In genomic region chr7:44885394-44886317, GRCh38 we compare ENCODE assay signal across 1 cellular context.
TF ChIP-seq lines count a peak whose summit lies in the region.

Gene PURB (minus strand): TSS chr7:44885530. CDS start chr7:44885348, 182 bp downstream.

TF ChIP-seq in HepG2, 621 proteins besides CTCF, POLR2A, EP300 and RAD21 (continued from another document and continues in another):
- TF ChIP-seq GLMP (CRISPR knock-in tag; IDR thresholded peaks at IDR 0.05; ENCODE audit: borderline replicate concordance) (no peak), ZNF12 (CRISPR knock-in tag; IDR thresholded peaks at IDR 0.05) (peak; percentile 32; the same call in 1 of the 2 replicates), ATF7-NPFF (CRISPR knock-in tag; IDR thresholded peaks at IDR 0.05; ENCODE audit: low read depth) (peak; percentile 68; the same call in 1 of the 2 replicates), KMT2B (CRISPR knock-in tag; IDR thresholded peaks at IDR 0.05) (peak; percentile 85), SIN3A (IDR thresholded peaks at IDR 0.05; ENCODE audit: borderline replicate concordance, low read depth, low read length) (no peak; the same call in 1 of the 2 replicates), KDM1A (CRISPR knock-in tag; IDR thresholded peaks at IDR 0.05) (no peak), FLYWCH1 (CRISPR knock-in tag; IDR thresholded peaks at IDR 0.05) (no peak), NFKB2 (CRISPR knock-in tag; IDR thresholded peaks at IDR 0.05; ENCODE audit: borderline replicate concordance) (peak; percentile 64; the same call in 1 of the 2 replicates), RXRB (CRISPR knock-in tag; IDR thresholded peaks at IDR 0.05; ENCODE audit: borderline replicate concordance) (peak; percentile 37; the same call in 1 of the 2 replicates), RFX3 (CRISPR knock-in tag; IDR thresholded peaks at IDR 0.05) (no peak), RXRA (CRISPR knock-in tag; IDR thresholded peaks at IDR 0.05) (0 out of 2 replicates have a peak, but pooled peaks have one; percentile 46), BRF2 (CRISPR knock-in tag; IDR thresholded peaks at IDR 0.05) (peak; percentile 66; the same call in 1 of the 2 replicates), ZNF224 (CRISPR knock-in tag; IDR thresholded peaks at IDR 0.05) (no peak), SOX5 (CRISPR knock-in tag; IDR thresholded peaks at IDR 0.05; ENCODE audit: borderline replicate concordance) (peak; percentile 31; the same call in 1 of the 2 replicates), ZNF781 (CRISPR knock-in tag; IDR thresholded peaks at IDR 0.05; ENCODE audit: borderline replicate concordance, not compliant biosample characterization) (peak; percentile 71), ZNF326 (CRISPR knock-in tag; IDR thresholded peaks at IDR 0.05; ENCODE audit: borderline replicate concordance) (no peak), ZXDC (CRISPR knock-in tag; IDR thresholded peaks at IDR 0.05) (0 out of 2 replicates have a peak, but pooled peaks have one; percentile 19), FUBP1 (CRISPR knock-in tag; IDR thresholded peaks at IDR 0.05; ENCODE audit: borderline replicate concordance) (no peak), EEA1 (CRISPR knock-in tag; IDR thresholded peaks at IDR 0.05; ENCODE audit: borderline replicate concordance) (0 out of 2 replicates have a peak, but pooled peaks have one; percentile 73), ZNF616 (CRISPR knock-in tag; IDR thresholded peaks at IDR 0.05; ENCODE audit: low read depth) (no peak), ZNF619 (CRISPR knock-in tag; IDR thresholded peaks at IDR 0.05) (peak; percentile 73; the same call in 1 of the 2 replicates), ZSCAN25 (CRISPR knock-in tag; IDR thresholded peaks at IDR 0.05) (no peak), PHF5A (CRISPR knock-in tag; IDR thresholded peaks at IDR 0.05; ENCODE audit: low read depth, unreplicated experiment) (no peak), CREB1 (IDR thresholded peaks at IDR 0.05) (peak; percentile 98), CREB1 (CRISPR knock-in tag; IDR thresholded peaks at IDR 0.05) (peak; percentile 93), SIX1 (CRISPR knock-in tag; IDR thresholded peaks at IDR 0.05; ENCODE audit: borderline replicate concordance) (peak; percentile 32; the same call in 1 of the 2 replicates), PCBP1 (IDR thresholded peaks at IDR 0.05; ENCODE audit: borderline replicate concordance, low read depth, low read length) (no peak), FIP1L1 (IDR thresholded peaks at IDR 0.05; ENCODE audit: borderline replicate concordance, insufficient read depth, low read depth, low read length) (no peak), ZNF24 (IDR thresholded peaks at IDR 0.05) (no peak), SOX6 (IDR thresholded peaks at IDR 0.05) (no peak), SOX6 (CRISPR knock-in tag; IDR thresholded peaks at IDR 0.05) (no peak), SRSF1 (optimal IDR thresholded peaks at IDR 0.05; ENCODE audit: low read depth, low read length) (no peak), TGIF2 (CRISPR knock-in tag; IDR thresholded peaks at IDR 0.05) (no peak), BCLAF1 (IDR thresholded peaks at IDR 0.05) (no peak), KLF13 (CRISPR knock-in tag; IDR thresholded peaks at IDR 0.05) (peak; percentile 44; the same call in 1 of the 2 replicates), ZNF33B (CRISPR knock-in tag; IDR thresholded peaks at IDR 0.05) (no peak), HOXA9 (CRISPR knock-in tag; IDR thresholded peaks at IDR 0.05; ENCODE audit: borderline replicate concordance) (peak; percentile 47; the same call in 1 of the 2 replicates), FOSL2 (CRISPR knock-in tag; IDR thresholded peaks at IDR 0.05) (peak; percentile 72), TRIM24 (CRISPR knock-in tag; IDR thresholded peaks at IDR 0.05) (no peak), BRD4 (CRISPR knock-in tag; IDR thresholded peaks at IDR 0.05) (0 out of 2 replicates have a peak, but pooled peaks have one; percentile 22), FOXA3 (CRISPR knock-in tag; IDR thresholded peaks at IDR 0.05) (peak; percentile 29; the same call in 1 of the 2 replicates), ZBTB8A (CRISPR knock-in tag; IDR thresholded peaks at IDR 0.05; ENCODE audit: borderline replicate concordance, low read depth) (no peak)
- TF ChIP-seq, protein P1, sequence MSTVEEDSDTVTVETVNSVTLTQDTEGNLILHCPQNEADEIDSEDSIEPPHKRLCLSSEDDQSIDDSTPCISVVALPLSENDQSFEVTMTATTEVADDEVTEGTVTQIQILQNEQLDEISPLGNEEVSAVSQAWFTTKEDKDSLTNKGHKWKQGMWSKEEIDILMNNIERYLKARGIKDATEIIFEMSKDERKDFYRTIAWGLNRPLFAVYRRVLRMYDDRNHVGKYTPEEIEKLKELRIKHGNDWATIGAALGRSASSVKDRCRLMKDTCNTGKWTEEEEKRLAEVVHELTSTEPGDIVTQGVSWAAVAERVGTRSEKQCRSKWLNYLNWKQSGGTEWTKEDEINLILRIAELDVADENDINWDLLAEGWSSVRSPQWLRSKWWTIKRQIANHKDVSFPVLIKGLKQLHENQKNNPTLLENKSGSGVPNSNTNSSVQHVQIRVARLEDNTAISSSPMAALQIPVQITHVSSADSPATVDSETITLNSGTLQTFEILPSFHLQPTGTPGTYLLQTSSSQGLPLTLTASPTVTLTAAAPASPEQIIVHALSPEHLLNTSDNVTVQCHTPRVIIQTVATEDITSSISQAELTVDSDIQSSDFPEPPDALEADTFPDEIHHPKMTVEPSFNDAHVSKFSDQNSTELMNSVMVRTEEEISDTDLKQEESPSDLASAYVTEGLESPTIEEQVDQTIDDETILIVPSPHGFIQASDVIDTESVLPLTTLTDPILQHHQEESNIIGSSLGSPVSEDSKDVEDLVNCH (CRISPR knock-in tag; IDR thresholded peaks at IDR 0.05): no peak
- TF ChIP-seq, protein P2, sequence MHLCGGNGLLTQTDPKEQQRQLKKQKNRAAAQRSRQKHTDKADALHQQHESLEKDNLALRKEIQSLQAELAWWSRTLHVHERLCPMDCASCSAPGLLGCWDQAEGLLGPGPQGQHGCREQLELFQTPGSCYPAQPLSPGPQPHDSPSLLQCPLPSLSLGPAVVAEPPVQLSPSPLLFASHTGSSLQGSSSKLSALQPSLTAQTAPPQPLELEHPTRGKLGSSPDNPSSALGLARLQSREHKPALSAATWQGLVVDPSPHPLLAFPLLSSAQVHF (CRISPR knock-in tag; IDR thresholded peaks at IDR 0.05): no peak; the same call in 1 of the 2 replicates
- TF ChIP-seq, protein P3, sequence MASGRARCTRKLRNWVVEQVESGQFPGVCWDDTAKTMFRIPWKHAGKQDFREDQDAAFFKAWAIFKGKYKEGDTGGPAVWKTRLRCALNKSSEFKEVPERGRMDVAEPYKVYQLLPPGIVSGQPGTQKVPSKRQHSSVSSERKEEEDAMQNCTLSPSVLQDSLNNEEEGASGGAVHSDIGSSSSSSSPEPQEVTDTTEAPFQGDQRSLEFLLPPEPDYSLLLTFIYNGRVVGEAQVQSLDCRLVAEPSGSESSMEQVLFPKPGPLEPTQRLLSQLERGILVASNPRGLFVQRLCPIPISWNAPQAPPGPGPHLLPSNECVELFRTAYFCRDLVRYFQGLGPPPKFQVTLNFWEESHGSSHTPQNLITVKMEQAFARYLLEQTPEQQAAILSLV (CRISPR knock-in tag; IDR thresholded peaks at IDR 0.05; ENCODE audit: borderline replicate concordance): peak; percentile 83; the same call in 1 of the 2 replicates
- TF ChIP-seq, protein P4, sequence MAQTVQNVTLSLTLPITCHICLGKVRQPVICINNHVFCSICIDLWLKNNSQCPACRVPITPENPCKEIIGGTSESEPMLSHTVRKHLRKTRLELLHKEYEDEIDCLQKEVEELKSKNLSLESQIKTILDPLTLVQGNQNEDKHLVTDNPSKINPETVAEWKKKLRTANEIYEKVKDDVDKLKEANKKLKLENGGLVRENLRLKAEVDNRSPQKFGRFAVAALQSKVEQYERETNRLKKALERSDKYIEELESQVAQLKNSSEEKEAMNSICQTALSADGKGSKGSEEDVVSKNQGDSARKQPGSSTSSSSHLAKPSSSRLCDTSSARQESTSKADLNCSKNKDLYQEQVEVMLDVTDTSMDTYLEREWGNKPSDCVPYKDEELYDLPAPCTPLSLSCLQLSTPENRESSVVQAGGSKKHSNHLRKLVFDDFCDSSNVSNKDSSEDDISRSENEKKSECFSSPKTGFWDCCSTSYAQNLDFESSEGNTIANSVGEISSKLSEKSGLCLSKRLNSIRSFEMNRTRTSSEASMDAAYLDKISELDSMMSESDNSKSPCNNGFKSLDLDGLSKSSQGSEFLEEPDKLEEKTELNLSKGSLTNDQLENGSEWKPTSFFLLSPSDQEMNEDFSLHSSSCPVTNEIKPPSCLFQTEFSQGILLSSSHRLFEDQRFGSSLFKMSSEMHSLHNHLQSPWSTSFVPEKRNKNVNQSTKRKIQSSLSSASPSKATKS (CRISPR knock-in tag; IDR thresholded peaks at IDR 0.05): no peak
- TF ChIP-seq, protein P5, sequence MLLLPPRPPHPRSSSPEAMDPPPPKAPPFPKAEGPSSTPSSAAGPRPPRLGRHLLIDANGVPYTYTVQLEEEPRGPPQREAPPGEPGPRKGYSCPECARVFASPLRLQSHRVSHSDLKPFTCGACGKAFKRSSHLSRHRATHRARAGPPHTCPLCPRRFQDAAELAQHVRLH (CRISPR knock-in tag; IDR thresholded peaks at IDR 0.05; ENCODE audit: borderline replicate concordance, low read depth): no peak; the same call in 1 of the 2 replicates
